ENCODE assay signal across 21 cellular contexts in genomic region chr2:160238392-160238791, GRCh38. TPM values are rescaled to one million over a fixed set of nuclear protein-coding genes. Genes with fewer than 3 reads are reported as not detected.
"Had no signal": no experiment of that assay in that cellular context is flagged by ENCODE, and none has a peak within 500 bp of the region (broad histone marks: within the 10 kb centered on the region; RNA-seq: fewer than 3 reads in every experiment).

No MANE protein-coding gene starts in this region.

- ATAC-seq: activated T-helper 17 cell treated with anti-CD3 and anti-CD28 coated beads, Interleukin-2, amount 50 U/mL, for 72 hours; naive thymus-derived CD4-positive, alpha-beta T cell; right lobe of liver; SK-N-SH treated with all-trans-retinoic acid at 6 μM for 48 hours; WTC11 had no signal

- H3K36me3 ChIP-seq: neutrophil, right lobe of liver, spleen, upper lobe of left lung had no signal

- H3K9me3 ChIP-seq: neutrophil, right lobe of liver, spleen, upper lobe of left lung had no signal

- FAIRE-seq: islet of Langerhans had no signal

- H3K27ac ChIP-seq: coronary artery, neutrophil, right lobe of liver, spleen had no signal

- H3K27me3 ChIP-seq: right lobe of liver, spleen, upper lobe of left lung had no signal

- DNase-seq: activated CD4-positive, alpha-beta T cell treated with anti-CD3 and anti-CD28 coated beads for 48 hours; activated naive CD4-positive, alpha-beta T cell treated with anti-CD3 and anti-CD28 coated beads for 36 hours; caudate nucleus; effector memory CD4-positive, alpha-beta T cell; erythroblast; head of caudate nucleus; naive thymus-derived CD4-positive, alpha-beta T cell; right lobe of liver; spleen; stimulated activated CD4-positive, alpha-beta T cell treated with anti-CD3 and anti-CD28 coated beads, Interleukin-1b, Interleukin-23, amount 100 ng/mL, for 48 hours; stimulated activated naive B cell treated with anti-CD40 and anti-IgM and Interleukin-4, amounts not matched to agents 10 μg/mL and 1 μg/mL and 100 μg/mL, for 72 hours; substantia nigra; upper lobe of left lung had no signal

- H3K4me1 ChIP-seq: right lobe of liver had no signal

- H3K4me3 ChIP-seq: coronary artery, right lobe of liver, spleen, upper lobe of left lung had no signal

RNA-seq across cellular contexts. Expression of gene ITGB6, which starts 38.3 kb away (rescaled TPM):
- total RNA-seq: activated naive CD4-positive, alpha-beta T cell treated with anti-CD3 and anti-CD28 coated beads for 36 hours; activated T-helper 17 cell treated with anti-CD3 and anti-CD28 coated beads, Interleukin-2, amount 50 U/mL, for 72 hours; fibroblast of villous mesenchyme; naive thymus-derived CD4-positive, alpha-beta T cell; posterior vena cava; spleen; WTC11 had no signal
